In genomic region chr2:239380831-239381708, GRCh38 we compare ENCODE assay signal across 1 cellular context.
TF ChIP-seq lines count a peak whose summit lies in the region.

No MANE protein-coding gene starts in this region.

TF ChIP-seq in H1, 55 proteins besides CTCF, POLR2A, EP300 and RAD21 (continued from another document):
- no peak for TF ChIP-seq RBBP5 (IDR thresholded peaks at IDR 0.05; ENCODE audit: borderline replicate concordance, low read depth, low read length)
